ENCODE assay signal across 1 cellular context in genomic region chr17:19648475-19649406, GRCh38.
TF ChIP-seq lines count a peak whose summit lies in the region.

Gene ALDH3A2 (plus strand): TSS chr17:19648751. CDS start chr17:19648972, 221 bp downstream.

TF ChIP-seq in HepG2, 621 proteins besides CTCF, POLR2A, EP300 and RAD21 (continued from another document):
- peak; percentile 81; the same call in 1 of the 2 replicates for TF ChIP-seq DZIP1 (CRISPR knock-in tag; IDR thresholded peaks at IDR 0.05)
- TF ChIP-seq TP53 (CRISPR knock-in tag; conservative IDR thresholded peaks at IDR 0.05): peak; percentile 67; the same call in 1 of the 2 replicates
- peak; percentile 73; the same call in 1 of the 2 replicates for TF ChIP-seq ZNF362 (CRISPR knock-in tag; IDR thresholded peaks at IDR 0.05; ENCODE audit: borderline replicate concordance)
- TF ChIP-seq RAD51 (IDR thresholded peaks at IDR 0.05; ENCODE audit: borderline replicate concordance): peak; percentile 94
- 0 out of 2 replicates have a peak, but pooled peaks have one; percentile 57 for TF ChIP-seq ZSCAN5A (CRISPR knock-in tag; IDR thresholded peaks at IDR 0.05; ENCODE audit: borderline replicate concordance)
